2 cellular contexts compared by ENCODE assay signal in genomic region chr3:126737527-126737926, GRCh38.
TF ChIP-seq lines count a peak whose summit lies in the region.

No MANE protein-coding gene starts in this region.

TF ChIP-seq in HCT116, 20 proteins besides CTCF, POLR2A, EP300 and RAD21:
- TF ChIP-seq CEBPB (IDR thresholded peaks at IDR 0.05; ENCODE audit: low read depth) (no peak), MAX (IDR thresholded peaks at IDR 0.05) (no peak), FOSL1 (IDR thresholded peaks at IDR 0.05; ENCODE audit: low read depth) (no peak), REST (IDR thresholded peaks at IDR 0.05; ENCODE audit: low read depth) (no peak), ATF3 (IDR thresholded peaks at IDR 0.05) (no peak), YY1 (IDR thresholded peaks at IDR 0.05; ENCODE audit: extremely low read depth, insufficient replicate concordance, low read depth, low read length) (no peak)

TF ChIP-seq in K562, 482 proteins besides CTCF, POLR2A, EP300 and RAD21:
- TF ChIP-seq CCAR2 (IDR thresholded peaks at IDR 0.05; ENCODE audit: low read depth, low read length) (no peak), TEAD1 (CRISPR knock-in tag; IDR thresholded peaks at IDR 0.05) (no peak), RBM14 (IDR thresholded peaks at IDR 0.05; ENCODE audit: borderline replicate concordance, insufficient read depth, low read depth, low read length) (no peak), ZNF408 (CRISPR knock-in tag; IDR thresholded peaks at IDR 0.05; ENCODE audit: low read depth) (no peak), POLR2B (IDR thresholded peaks at IDR 0.05; ENCODE audit: low read depth, partially characterized antibody) (no peak), REST (CRISPR knock-in tag; IDR thresholded peaks at IDR 0.05; ENCODE audit: low read depth) (no peak), CHD1 (IDR thresholded peaks at IDR 0.05; ENCODE audit: low read length) (no peak), KLF10 (CRISPR knock-in tag; IDR thresholded peaks at IDR 0.05) (no peak), JUNB (CRISPR knock-in tag; conservative IDR thresholded peaks at IDR 0.05) (no peak), ZC3H8 (IDR thresholded peaks at IDR 0.05) (no peak), ATF7 (IDR thresholded peaks at IDR 0.05) (no peak), ZNF354B (CRISPR knock-in tag; IDR thresholded peaks at IDR 0.05) (no peak), ELK3 (CRISPR knock-in tag; IDR thresholded peaks at IDR 0.05) (no peak), ZBTB1 (CRISPR knock-in tag; IDR thresholded peaks at IDR 0.05; ENCODE audit: borderline replicate concordance, low read depth) (no peak)
